25 cellular contexts compared by ENCODE assay signal in genomic region chr20:62637521-62638054, GRCh38. TPM values are rescaled to one million over a fixed set of nuclear protein-coding genes. Genes with fewer than 3 reads are reported as not detected.
DNase-seq lines count a peak whose midpoint lies in the region; TF ChIP-seq lines count a peak whose summit lies in the region.
"Had no signal": no experiment of that assay in that cellular context is flagged by ENCODE, and none has a peak within 500 bp of the region (broad histone marks: within the 10 kb centered on the region; RNA-seq: fewer than 3 reads in every experiment).

No MANE protein-coding gene starts in this region.

- intact Hi-C loops in transverse colon (cut with DNase I; ENCODE audit: low total_unique reads) = no loop called here

- H3K9me3 ChIP-seq in BLaER1 (no peaks in the 10 kb centered on the region), neuronal stem cell (replicated peaks in 1 of 2; ENCODE audit: control insufficient read depth in 2 of 2, insufficient read depth in 1 of 2, low read depth in 1 of 2, low read length in 2 of 2) (no peaks in the 10 kb centered on the region), transverse colon (no peaks in the 10 kb centered on the region)
- no peaks in the 10 kb centered on the region for H3K9me3 ChIP-seq in BLaER1 treated with 17β-estradiol and CSF1 and Interleukin-3, amounts not matched to agents 10 nM and 100 nM (replicated peaks in 1 of 11)
- H3K9me3 ChIP-seq: BE2C had no signal

- no peak overlapping the region for H4K8ac ChIP-seq in neuronal stem cell (ENCODE audit: low read depth, low read length)

- H3K14ac ChIP-seq in neuronal stem cell (ENCODE audit: low read length) = no peak overlapping the region

- peaks cover 21% of the 10 kb centered on the region for H3K27me3 Mint-ChIP-seq in glutamatergic neuron (ENCODE audit: unreplicated experiment)

- H3K4me1 Mint-ChIP-seq in glutamatergic neuron (ENCODE audit: low read depth, unreplicated experiment) = peaks cover 46% of the 10 kb centered on the region

- peaks cover 55% of the 10 kb centered on the region for H3K27me3 ChIP-seq in BLaER1
- peaks cover 35 to 61% (median 52%) of the 10 kb centered on the region in 11 experiments for H3K27me3 ChIP-seq in BLaER1 treated with 17β-estradiol and CSF1 and Interleukin-3, amounts not matched to agents 10 nM and 100 nM
- peaks cover 2 to 97% (median 21%) of the 10 kb centered on the region in 3 experiments for H3K27me3 ChIP-seq in neuronal stem cell (ENCODE audit: control insufficient read depth in 3 of 3, insufficient read depth in 3 of 3, low read depth in 1 of 3, low read length in 3 of 3)
- H3K27me3 ChIP-seq in transverse colon = peaks cover 25% of the 10 kb centered on the region
- H3K27me3 ChIP-seq: BE2C had no signal

- peak overlapping the region; percentile 25 for H2BK15ac ChIP-seq in neuronal stem cell (ENCODE audit: low read length)

- H3K4ac ChIP-seq in neuronal stem cell (ENCODE audit: low read length) = no peak overlapping the region

- no peak overlapping the region for H2BK120ac ChIP-seq in neuronal stem cell (ENCODE audit: low read depth, low read length)

- H3K4me2 ChIP-seq in BLaER1 (peak overlapping the region; percentile 80), neuronal stem cell (ENCODE audit: insufficient read depth, low read length, poor library complexity, severe bottlenecking) (no peak overlapping the region)
- peak overlapping the region in 10 of 11 experiments; percentile 73 to 90 (median 82); a peak in 17 of 22 replicates for H3K4me2 ChIP-seq in BLaER1 treated with 17β-estradiol and CSF1 and Interleukin-3, amounts not matched to agents 10 nM and 100 nM

- H3K27ac Mint-ChIP-seq in glutamatergic neuron (ENCODE audit: unreplicated experiment) = peak overlapping the region; percentile 38
- H3K27ac Mint-ChIP-seq: CD4-positive, alpha-beta memory T cell; CD8-positive, alpha-beta memory T cell had no signal

- no peak overlapping the region for H2BK12ac ChIP-seq in neuronal stem cell (ENCODE audit: low read length)

- H3K36me3 Mint-ChIP-seq in glutamatergic neuron (ENCODE audit: unreplicated experiment) = no peaks in the 10 kb centered on the region
- H3K36me3 Mint-ChIP-seq: CD14-positive monocyte; CD4-positive, alpha-beta memory T cell; CD4-positive, CD25-positive, alpha-beta regulatory T cell; CD8-positive, alpha-beta memory T cell had no signal

- H3K4me1 ChIP-seq in BLaER1 (peaks cover 51% of the 10 kb centered on the region), neuronal stem cell (ENCODE audit: control insufficient read depth in 2 of 2, insufficient read depth in 1 of 2, low read depth in 1 of 2, low read length in 2 of 2) (peaks cover 0 to 10% of the 10 kb centered on the region in 2 donors), transverse colon (peaks cover 7 to 12% (median 10%) of the 10 kb centered on the region in 4 donors)
- peaks cover 39 to 72% (median 46%) of the 10 kb centered on the region in 10 experiments for H3K4me1 ChIP-seq in BLaER1 treated with 17β-estradiol and CSF1 and Interleukin-3, amounts not matched to agents 10 nM and 100 nM

- H2AK5ac ChIP-seq in neuronal stem cell (ENCODE audit: low read depth, low read length) = peak overlapping the region; percentile 23

- WGBS in neuronal stem cell (ENCODE audit: extremely low coverage in 2 of 2, insufficient read length in 2 of 2, insufficient replicate concordance in 1 of 2), 2 donors = no CpG with 5 or more reads among the region's 11 CpGs
- 71% methylated on average over 11 of the region's 11 CpGs; no CpG with 5 or more reads in 1 of the 2 donors for WGBS in transverse colon (ENCODE audit: low coverage in 1 of 2), 2 donors

- H3K18ac ChIP-seq in neuronal stem cell (ENCODE audit: low read length) = no peak overlapping the region

- TF ChIP-seq EP300 in transverse colon (IDR thresholded peaks at IDR 0.05; ENCODE audit: low read depth) = no peak

- H3K4me3 Mint-ChIP-seq in glutamatergic neuron (ENCODE audit: unreplicated experiment) = no peak overlapping the region
- H3K4me3 Mint-ChIP-seq: CD4-positive, alpha-beta memory T cell; CD8-positive, alpha-beta memory T cell had no signal

- H3K79me1 ChIP-seq in neuronal stem cell (ENCODE audit: low read depth, low read length) = no peaks in the 10 kb centered on the region

- H3K4me3 ChIP-seq in BLaER1 (no peak overlapping the region), neuronal stem cell (ENCODE audit: low read length in 2 of 2) (no peak overlapping the region), transverse colon (no peak overlapping the region)
- H3K4me3 ChIP-seq in BLaER1 treated with 17β-estradiol and CSF1 and Interleukin-3, amounts not matched to agents 10 nM and 100 nM = no peak overlapping the region
- H3K4me3 ChIP-seq: GM12878 had no signal

- H4K91ac ChIP-seq in neuronal stem cell (ENCODE audit: low read depth, low read length, poor library complexity) = no peak overlapping the region

- no peaks in the 10 kb centered on the region for H4K20me1 ChIP-seq in BLaER1
- H4K20me1 ChIP-seq in BLaER1 treated with 17β-estradiol and CSF1 and Interleukin-3, amounts not matched to agents 10 nM and 100 nM = peaks cover 0 to 2% (median under 1%) of the 10 kb centered on the region in 11 experiments; a peak in 9 of 22 replicates

- H3K9me3 Mint-ChIP-seq in glutamatergic neuron (ENCODE audit: unreplicated experiment) = peaks cover 27% of the 10 kb centered on the region
- H3K9me3 Mint-ChIP-seq: CD4-positive, CD25-positive, alpha-beta regulatory T cell; CD8-positive, alpha-beta memory T cell had no signal

- no peak overlapping the region for H2AFZ ChIP-seq in neuronal stem cell (ENCODE audit: low read length)

- TF ChIP-seq CTCF in glutamatergic neuron (IDR thresholded peaks at IDR 0.05; ENCODE audit: partially characterized antibody, unreplicated experiment) = no peak
- TF ChIP-seq CTCF in transverse colon (IDR thresholded peaks at IDR 0.05) = no peak

- no peak for DNase-seq in glutamatergic neuron
- DNase-seq in neuronal stem cell (ENCODE audit: low spot score) = no peak
- no peak for DNase-seq in anterior cingulate cortex (lab: John Stamatoyannopoulos, UW)
- no peak for DNase-seq in glomerular visceral epithelial cell (ENCODE audit: extremely low spot score)
- no peak for DNase-seq in transverse colon
- no peak for DNase-seq in stimulated activated CD8-positive, alpha-beta memory T cell treated with anti-CD3 and anti-CD28 coated beads, Interleukin-4, amount 100 ng/mL, for 48 hours
- DNase-seq: 8988T; ACHN; BE2C; C1 segment of cervical spinal cord; CD4-positive, alpha-beta memory T cell; CD4-positive, CD25-positive, alpha-beta regulatory T cell; CD8-positive, alpha-beta memory T cell; COR-L47; DMS 273 treated with DMSO at 0.1 percent for 48 hours; DMS153; DMS53; DMS79; DND-41; EL; GDM1 had no signal

- H3K23ac ChIP-seq in neuronal stem cell (ENCODE audit: low read depth, low read length, poor library complexity) = peak overlapping the region; percentile 9

- H3K9ac ChIP-seq in BLaER1 = no peak overlapping the region
- no peak overlapping the region for H3K9ac ChIP-seq in BLaER1 treated with 17β-estradiol and CSF1 and Interleukin-3, amounts not matched to agents 10 nM and 100 nM
- H3K9ac ChIP-seq in neuronal stem cell (ENCODE audit: low read depth, low read length, poor library complexity) = no peak overlapping the region

- no peak for TF ChIP-seq POLR2A in transverse colon (IDR thresholded peaks at IDR 0.05)

- H2BK5ac ChIP-seq in neuronal stem cell (ENCODE audit: low read length) = no peak overlapping the region

- in situ Hi-C loops in transverse colon (cut with MboI; ENCODE audit: low pct_ligation_motif_present in 1 of 4, low pct_unique_long_range_greater_than_20kb in 1 of 4, low sequenced_read_pairs in 3 of 4) = no loop called here

- H3K36me3 ChIP-seq in BLaER1 = no peaks in the 10 kb centered on the region
- no peaks in the 10 kb centered on the region for H3K36me3 ChIP-seq in BLaER1 treated with 17β-estradiol and CSF1 and Interleukin-3, amounts not matched to agents 10 nM and 100 nM
- no peaks in the 10 kb centered on the region for H3K36me3 ChIP-seq in neuronal stem cell (replicated peaks in 1 of 2; ENCODE audit: control insufficient read depth in 2 of 2, insufficient read depth in 2 of 2, low read length in 2 of 2)
- H3K36me3 ChIP-seq in transverse colon = no peaks in the 10 kb centered on the region
- H3K36me3 ChIP-seq: BE2C had no signal

- no peak overlapping the region for H3K27ac ChIP-seq in BLaER1
- H3K27ac ChIP-seq in BLaER1 treated with 17β-estradiol and CSF1 and Interleukin-3, amounts not matched to agents 10 nM and 100 nM = no peak overlapping the region
- H3K27ac ChIP-seq in neuronal stem cell (replicated peaks; ENCODE audit: low read length) = no peak overlapping the region
- no peak overlapping the region for H3K27ac ChIP-seq in transverse colon

RNA-seq across cellular contexts. Expression of gene SLCO4A1, which starts 4.7 kb away (rescaled TPM):
- total RNA-seq in glutamatergic neuron (ENCODE audit: unreplicated experiment) (26.5 TPM), transverse colon (100 to 1,000 TPM in 1 of 4 donors, 10 to 100 TPM in 3; 13.7 to 375 (median 60.0) TPM)
- polyA plus RNA-seq in neuronal stem cell (2013, experiment 1 of 2) = 3.5 TPM
- 3.9 TPM for polyA plus RNA-seq in neuronal stem cell (2013, experiment 2 of 2)
